Comparison of ENCODE assay signal across 13 cellular contexts in the genomic region with DNA sequence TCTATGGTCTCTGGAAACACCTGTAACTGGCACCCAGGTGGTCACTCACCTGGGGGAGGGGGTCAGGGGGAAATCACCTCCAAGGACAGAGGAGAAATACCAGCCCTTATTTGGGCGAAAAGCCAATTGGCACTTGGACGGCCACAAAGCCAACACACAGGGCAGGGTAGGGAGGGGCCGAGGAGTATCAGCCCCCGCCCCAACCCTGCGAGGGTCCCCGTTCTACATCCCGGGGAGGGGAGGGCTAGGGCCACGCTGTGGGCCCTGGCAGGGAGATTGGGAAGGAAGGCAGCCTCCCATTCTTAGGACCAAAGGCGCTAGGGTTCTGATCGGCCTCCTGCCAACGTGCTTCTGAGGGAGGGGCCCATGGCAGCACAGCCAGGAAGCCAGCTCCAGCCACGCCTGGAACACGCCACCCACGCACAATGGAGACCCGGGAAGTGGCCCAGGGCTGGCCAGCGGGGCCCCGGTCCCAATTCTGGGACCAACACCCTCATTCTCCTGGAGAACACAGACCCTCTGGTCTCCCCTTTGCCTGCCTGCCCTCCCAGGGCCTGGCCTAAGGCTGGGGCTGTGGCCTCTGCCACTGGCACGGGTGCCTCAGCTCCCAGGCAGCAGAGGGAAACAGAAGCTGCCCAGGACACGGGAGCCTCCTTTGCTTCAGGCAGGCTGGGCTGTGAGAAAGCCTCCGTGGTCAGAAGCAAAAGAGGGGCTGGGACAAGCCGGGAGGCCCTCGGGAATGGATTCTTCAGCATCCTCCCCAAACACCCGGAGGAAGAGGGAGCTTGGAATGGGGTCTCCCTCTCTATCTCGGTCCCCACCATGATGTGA. TPM values are rescaled to one million over a fixed set of nuclear protein-coding genes. Genes with fewer than 3 reads are reported as not detected.
DNase-seq lines count a peak whose midpoint lies in the region; ATAC-seq and TF ChIP-seq lines count a peak whose summit lies in the region.
"Had no signal": no experiment of that assay in that cellular context is flagged by ENCODE, and none has a peak within 500 bp of the region (broad histone marks: within the 10 kb centered on the region; RNA-seq: fewer than 3 reads in every experiment).

No MANE protein-coding gene starts in this region.

- H3K9ac ChIP-seq in neural progenitor cell, result no peak overlapping the region

- TF ChIP-seq POLR2A in gastroesophageal sphincter (IDR thresholded peaks at IDR 0.05), result no peak
- TF ChIP-seq POLR2A in ovary (IDR thresholded peaks at IDR 0.05), result no peak

- TF ChIP-seq CTCF in BE2C (IDR thresholded peaks at IDR 0.05; ENCODE audit: low read depth, low read length) (no peak), WERI-Rb-1 (IDR thresholded peaks at IDR 0.05; ENCODE audit: low read depth, low read length) (no peak), gastroesophageal sphincter (IDR thresholded peaks at IDR 0.05) (no peak), ovary (IDR thresholded peaks at IDR 0.05) (no peak), neural progenitor cell (IDR thresholded peaks at IDR 0.05) (no peak)

- H4K20me1 ChIP-seq in neural progenitor cell (ENCODE audit: low read depth), result peaks cover 98% of the 10 kb centered on the region

- peaks cover 8% of the 10 kb centered on the region for H3K27me3 Mint-ChIP-seq in neural progenitor cell (ENCODE audit: insufficient read depth, low read depth)

- peaks cover 24% of the 10 kb centered on the region for H3F3A ChIP-seq in neural progenitor cell (ENCODE audit: low read depth)

- H3K4me1 Mint-ChIP-seq in neural progenitor cell, result peaks cover 37% of the 10 kb centered on the region

- intact Hi-C loops in ovary (cut with DNase I), result loop anchor here (5.0 to 10.0 kb wide), 8 partner anchors 63 to 660 kb away; partner anchors contain the start of gene ATF4 (in 1 of the 4)

- H3K27me3 ChIP-seq in BE2C (no peaks in the 10 kb centered on the region), WERI-Rb-1 (ENCODE audit: insufficient read depth, low read depth, severe bottlenecking) (no peaks in the 10 kb centered on the region), gastroesophageal sphincter (no peaks in the 10 kb centered on the region), ovary (no peaks in the 10 kb centered on the region), neural progenitor cell (no peaks in the 10 kb centered on the region)

- no peaks in the 10 kb centered on the region for H3K9me3 ChIP-seq in BE2C
- no peaks in the 10 kb centered on the region for H3K9me3 ChIP-seq in WERI-Rb-1 (ENCODE audit: severe bottlenecking)
- H3K9me3 ChIP-seq in gastroesophageal sphincter, result no peaks in the 10 kb centered on the region
- no peaks in the 10 kb centered on the region for H3K9me3 ChIP-seq in ovary
- no peaks in the 10 kb centered on the region for H3K9me3 ChIP-seq in neural progenitor cell (ENCODE audit: low read depth)

- H3K4me2 ChIP-seq in neural progenitor cell, result no peak overlapping the region

- peaks cover 2% of the 10 kb centered on the region for H3K36me3 Mint-ChIP-seq in neural progenitor cell

- H3K79me2 ChIP-seq in neural progenitor cell (ENCODE audit: low read depth), result peaks cover 12% of the 10 kb centered on the region

- 33% methylated on average over 3 of the region's 24 CpGs; no CpG with 5 or more reads in 1 of the 2 donors for WGBS in gastroesophageal sphincter (ENCODE audit: low coverage in 1 of 2), 2 donors
- WGBS in ovary, 3 donors, result 24 to 35% (median 24%) methylated on average over 14 to 24 of the region's 24 CpGs

- no peak overlapping the region for H3K27ac Mint-ChIP-seq in neural progenitor cell

- H3K36me3 ChIP-seq in BE2C (peaks cover 50% of the 10 kb centered on the region), WERI-Rb-1 (peaks cover 45% of the 10 kb centered on the region), gastroesophageal sphincter (peaks cover 0 to 48% of the 10 kb centered on the region in 2 donors), ovary (no peaks in the 10 kb centered on the region), neural progenitor cell (no peaks in the 10 kb centered on the region)

- DNase-seq in BE2C (peak; percentile 54), WERI-Rb-1 (peak; percentile 5), ovary (peak; percentile 52 to 75 (median 65)), NCI-H82 treated with DMSO at 0.1 percent for 48 hours (lab: John Stamatoyannopoulos, UW; ENCODE audit: unreplicated experiment) (no peak), SW 1271 (lab: John Stamatoyannopoulos, UW) (no peak), neural progenitor cell (ENCODE audit: low spot score) (no peak), NCI-H1105 (lab: John Stamatoyannopoulos, UW) (no peak)
- DNase-seq: activated gamma-delta T cell treated with Interleukin-2 at 50 U/mL for 16 hours; C1 segment of cervical spinal cord; stimulated activated CD4-positive, alpha-beta T cell treated with anti-CD3 and anti-CD28 coated beads, Interleukin-12 subunit alpha, Interleukin-12 subunit beta, amount 100 ng/mL, for 4 hours; stimulated activated naive CD4-positive, alpha-beta T cell; T1000 had no signal

- H3K27ac ChIP-seq in WERI-Rb-1 (no peak overlapping the region), gastroesophageal sphincter (peak overlapping the region in 3 of 4 donors; percentile 67 to 75 (median 73)), ovary (peak overlapping the region; percentile 58 to 65), neural progenitor cell (no peak overlapping the region)

- no peak for ATAC-seq in gastroesophageal sphincter

- H3K4me1 ChIP-seq in BE2C (peaks cover 52% of the 10 kb centered on the region), gastroesophageal sphincter (peaks cover 19 to 93% (median 49%) of the 10 kb centered on the region in 3 donors), ovary (ENCODE audit: insufficient read depth) (peaks cover 30% of the 10 kb centered on the region), neural progenitor cell (peaks cover 25% of the 10 kb centered on the region)

- H2AFZ ChIP-seq in neural progenitor cell (replicated peaks), result no peak overlapping the region

- H3K9me3 Mint-ChIP-seq in neural progenitor cell, result no peaks in the 10 kb centered on the region

- no peak overlapping the region for H3K4me3 ChIP-seq in BE2C (ENCODE audit: low read depth, low read length)
- H3K4me3 ChIP-seq in WERI-Rb-1 (ENCODE audit: low read depth, low read length), result no peak overlapping the region
- H3K4me3 ChIP-seq in gastroesophageal sphincter, result no peak overlapping the region
- H3K4me3 ChIP-seq in ovary, result no peak overlapping the region
- H3K4me3 ChIP-seq in neural progenitor cell, result no peak overlapping the region

- TF ChIP-seq EP300 in gastroesophageal sphincter (IDR thresholded peaks at IDR 0.05) (no peak), ovary (IDR thresholded peaks at IDR 0.05) (no peak)

- H3K4me3 Mint-ChIP-seq in neural progenitor cell, result no peak overlapping the region

RNA-seq across cellular contexts. Expression of gene CBX6, which starts 7.4 kb away (rescaled TPM):
- 69.0 TPM for polyA plus RNA-seq in BE2C (2012; ENCODE audit: insufficient read depth, insufficient read length, low read depth)
- total RNA-seq in gastroesophageal sphincter (100 to 1,000 TPM in 2 of 4 donors, 10 to 100 TPM in 2; 77.3 to 187 (median 105) TPM), ovary (100 to 1,000 TPM in 5 of 7 donors, 10 to 100 TPM in 2; 32.7 to 175 (median 120) TPM), neural progenitor cell (ENCODE audit: low replicate concordance) (14.0 and 29.7 TPM in 2 replicates)
- polyA plus RNA-seq in ovary, result 10 to 100 TPM; 22.6 to 26.4 TPM

RNA-seq across cellular contexts. Expression of gene NPTXR, which starts 20.7 kb away (rescaled TPM):
- 3.0 TPM for polyA plus RNA-seq in BE2C (2012; ENCODE audit: insufficient read depth, insufficient read length, low read depth)
- total RNA-seq in gastroesophageal sphincter (10 to 100 TPM in 3 of 4 donors, 1 to 10 TPM in 1; 7.9 to 21.7 (median 12.5) TPM), ovary (10 to 100 TPM in 5 of 7 donors, 1 to 10 TPM in 2; 5.2 to 23.1 (median 15.4) TPM), neural progenitor cell (ENCODE audit: low replicate concordance) (0.99 and 2.5 TPM in 2 replicates)
- polyA plus RNA-seq in ovary, result 1 to 10 TPM; 5.3 to 6.3 TPM

Comparison
In these comparisons a context has a peak if more than half of its experiments do, and no peak if none do; other contexts are left out.
1. DNase-seq: peak in BE2C (single experiment), WERI-Rb-1 (single experiment) and ovary (5 of 5); none in NCI-H82 treated with DMSO at 0.1 percent for 48 hours (single experiment), SW 1271 (0 of 2), neural progenitor cell (single experiment) and NCI-H1105 (single experiment).
2. H3K27ac ChIP-seq: peak in gastroesophageal sphincter (3 of 4) and ovary (2 of 2); none in WERI-Rb-1 (single experiment) and neural progenitor cell (single experiment).